9 cellular contexts compared by ENCODE assay signal in genomic region chr2:17976871-17977746, GRCh38.
A peak's percentile ranks its signal among the peaks of the same experiment; 100 is the strongest.
DNase-seq lines count a peak whose midpoint lies in the region; TF ChIP-seq lines count a peak whose summit lies in the region.
"Had no signal": no experiment of that assay in that cellular context is flagged by ENCODE, and none has a peak within 500 bp of the region (broad histone marks: within the 10 kb centered on the region; RNA-seq: fewer than 3 reads in every experiment).

No MANE protein-coding gene starts in this region.

- H3K4me3 ChIP-seq in stomach, result no peak overlapping the region

- no peak for TF ChIP-seq EP300 in stomach (IDR thresholded peaks at IDR 0.05)

- H3K27ac Mint-ChIP-seq in brain, result peak overlapping the region in 3 of 5 experiments; percentile 40 to 66 (median 63)

- H3K4me3 Mint-ChIP-seq in brain, result no peak overlapping the region

- peak overlapping the region; percentile 17 to 78 (median 68) for H3K27ac ChIP-seq in stomach

- no peaks in the 10 kb centered on the region for H3K27me3 ChIP-seq in stomach

- no peaks in the 10 kb centered on the region for H3K36me3 Mint-ChIP-seq in brain

- H3K27me3 Mint-ChIP-seq in brain, result no peaks in the 10 kb centered on the region

- peaks cover 6% of the 10 kb centered on the region for H3K4me1 Mint-ChIP-seq in brain

- TF ChIP-seq CTCF in brain (conservative IDR thresholded peaks at IDR 0.05) (no peak), stomach (IDR thresholded peaks at IDR 0.05) (no peak)

- H3K9me3 ChIP-seq in stomach, result peaks cover 0 to 4% (median 0%) of the 10 kb centered on the region in 4 donors

- WGBS in stomach, 5 donors, result 53 to 68% (median 58%) methylated on average over 6 of the region's 6 CpGs

- H3K9me3 Mint-ChIP-seq in brain, result no peaks in the 10 kb centered on the region

- TF ChIP-seq POLR2A in stomach (IDR thresholded peaks at IDR 0.05), result no peak

- H3K4me1 ChIP-seq in stomach, result peaks cover 0 to 16% (median 3%) of the 10 kb centered on the region in 4 donors

- no peaks in the 10 kb centered on the region for H3K36me3 ChIP-seq in stomach

- peak; percentile 100 for DNase-seq in HCEC 1CT
- DNase-seq in iris pigment epithelial cell (ENCODE audit: low read depth), result peak; percentile 99
- DNase-seq in stomach, result no peak
- no peak for DNase-seq in NCI-H69 (lab: John Stamatoyannopoulos, UW)
- no peak for DNase-seq in NCI-H82 treated with DMSO at 0.1 percent for 48 hours (lab: John Stamatoyannopoulos, UW; ENCODE audit: unreplicated experiment)
- DNase-seq in activated CD8-positive, alpha-beta memory T cell treated with anti-CD3 and anti-CD28 coated beads, Interleukin-2, amount 50 U/mL, for 4 hours, result no peak
- DNase-seq in dermis blood vessel endothelial cell, result no peak
- DNase-seq: effector memory CD4-positive, alpha-beta T cell had no signal

- intact Hi-C loops in stomach (cut with DNase I; ENCODE audit: low total_unique reads), result no loop called here

Comparison
In these comparisons a context has a peak if more than half of its experiments do, and no peak if none do; other contexts are left out.
1. DNase-seq: peak in HCEC 1CT (single experiment) and iris pigment epithelial cell (single experiment); none in stomach (single experiment), NCI-H69 (single experiment), NCI-H82 treated with DMSO at 0.1 percent for 48 hours (single experiment), activated CD8-positive, alpha-beta memory T cell treated with anti-CD3 and anti-CD28 coated beads, Interleukin-2, amount 50 U/mL, for 4 hours (single experiment) and dermis blood vessel endothelial cell (single experiment).